Comparison of ENCODE assay signal across 27 cellular contexts in genomic region chr7:129212596-129212995, GRCh38. TPM values are rescaled to one million over a fixed set of nuclear protein-coding genes. Genes with fewer than 3 reads are reported as not detected.
"Had no signal": no experiment of that assay in that cellular context is flagged by ENCODE, and none has a peak within 500 bp of the region (broad histone marks: within the 10 kb centered on the region; RNA-seq: fewer than 3 reads in every experiment).

No MANE protein-coding gene starts in this region.

- H3K27ac Mint-ChIP-seq: activated CD4-positive, alpha-beta memory T cell treated with anti-CD3 and anti-CD28 coated beads for 36 hours; activated CD4-positive, alpha-beta T cell treated with anti-CD3 and anti-CD28 coated beads for 36 hours; activated CD4-positive, alpha-beta T cell treated with anti-CD3 and anti-CD28 coated beads, Interleukin-2, amount 10 ng/mL, durations not matched to agents 24 days and 14 days; activated CD8-positive, alpha-beta memory T cell treated with anti-CD3 and anti-CD28 coated beads, Interleukin-2, amount 10 ng/mL, durations not matched to agents 7 days and 5 days; activated CD8-positive, alpha-beta T cell treated with anti-CD3 and anti-CD28 coated beads, Interleukin-2, amount 10 ng/mL, durations not matched to agents 7 days and 5 days; activated naive CD4-positive, alpha-beta T cell treated with anti-CD3 and anti-CD28 coated beads, Interleukin-2, amount 10 ng/mL, durations not matched to agents 7 days and 5 days; activated naive CD8-positive, alpha-beta T cell treated with anti-CD3 and anti-CD28 coated beads, Interleukin-2, amount 10 ng/mL, durations not matched to agents 7 days and 5 days; endodermal cell had no signal

- DNase-seq: activated CD4-positive, alpha-beta memory T cell treated with anti-CD3 and anti-CD28 coated beads for 36 hours; activated CD4-positive, alpha-beta T cell treated with anti-CD3 and anti-CD28 coated beads for 36 hours; activated CD4-positive, alpha-beta T cell treated with anti-CD3 and anti-CD28 coated beads, Interleukin-2, amount 10 ng/mL, durations not matched to agents 24 days and 14 days; activated CD4-positive, CD25-positive, alpha-beta regulatory T cell; activated CD4-positive, CD25-positive, alpha-beta regulatory T cell treated with anti-CD3 and anti-CD28 coated beads, Interleukin-2, amount 50 U/mL, for 72 hours; activated CD8-positive, alpha-beta memory T cell treated with anti-CD3 and anti-CD28 coated beads, Interleukin-2, amount 10 ng/mL, durations not matched to agents 7 days and 5 days; activated CD8-positive, alpha-beta memory T cell treated with anti-CD3 and anti-CD28 coated beads, Interleukin-2, amount 50 U/mL, for 4 hours; activated CD8-positive, alpha-beta T cell treated with anti-CD3 and anti-CD28 coated beads, Interleukin-2, amount 10 ng/mL, durations not matched to agents 7 days and 5 days; activated gamma-delta T cell; activated naive CD4-positive, alpha-beta T cell; activated naive CD4-positive, alpha-beta T cell treated with anti-CD3 and anti-CD28 coated beads, Interleukin-2, amount 10 ng/mL, durations not matched to agents 7 days and 5 days; activated naive CD8-positive, alpha-beta T cell treated with anti-CD3 and anti-CD28 coated beads, Interleukin-2, amount 10 ng/mL, durations not matched to agents 7 days and 5 days; activated T-cell treated with anti-CD3 and anti-CD28 coated beads, Interleukin-2, amount 50 U/mL, for 1 hour; activated T-cell treated with anti-CD3 and anti-CD28 coated beads, Interleukin-2, amount 50 U/mL, for 48 hours; central memory CD4-positive, alpha-beta T cell; cerebellar nuclear complex; colonic mucosa; effector memory CD4-positive, alpha-beta T cell; endodermal cell; head of caudate nucleus; T-helper 2 cell had no signal

- H3K9me3 ChIP-seq: ascending aorta, breast epithelium, colonic mucosa had no signal

- H3K36me3 Mint-ChIP-seq: activated CD4-positive, alpha-beta memory T cell treated with anti-CD3 and anti-CD28 coated beads for 36 hours; activated CD8-positive, alpha-beta memory T cell treated with anti-CD3 and anti-CD28 coated beads, Interleukin-2, amount 10 ng/mL, durations not matched to agents 7 days and 5 days; activated naive CD4-positive, alpha-beta T cell treated with anti-CD3 and anti-CD28 coated beads, Interleukin-2, amount 10 ng/mL, durations not matched to agents 7 days and 5 days; activated naive CD4-positive, alpha-beta T cell treated with anti-CD3 and anti-CD28 coated beads, Interleukin-2, amount 50 U/mL, for 72 hours; activated naive CD8-positive, alpha-beta T cell treated with anti-CD3 and anti-CD28 coated beads, Interleukin-2, amount 10 ng/mL, durations not matched to agents 7 days and 5 days had no signal

- H3K4me3 ChIP-seq: ascending aorta, breast epithelium, cardiac muscle cell, colonic mucosa, dorsolateral prefrontal cortex had no signal

- H3K4me3 Mint-ChIP-seq: activated CD4-positive, alpha-beta memory T cell treated with anti-CD3 and anti-CD28 coated beads for 36 hours; activated CD4-positive, alpha-beta T cell treated with anti-CD3 and anti-CD28 coated beads for 36 hours; activated CD4-positive, alpha-beta T cell treated with anti-CD3 and anti-CD28 coated beads, Interleukin-2, amount 10 ng/mL, durations not matched to agents 24 days and 14 days; activated CD8-positive, alpha-beta memory T cell treated with anti-CD3 and anti-CD28 coated beads, Interleukin-2, amount 10 ng/mL, durations not matched to agents 7 days and 5 days; activated CD8-positive, alpha-beta T cell treated with anti-CD3 and anti-CD28 coated beads, Interleukin-2, amount 10 ng/mL, durations not matched to agents 7 days and 5 days; activated naive CD4-positive, alpha-beta T cell treated with anti-CD3 and anti-CD28 coated beads, Interleukin-2, amount 10 ng/mL, durations not matched to agents 7 days and 5 days; activated naive CD8-positive, alpha-beta T cell treated with anti-CD3 and anti-CD28 coated beads, Interleukin-2, amount 10 ng/mL, durations not matched to agents 7 days and 5 days; brain; endodermal cell had no signal

- H3K27me3 Mint-ChIP-seq: activated CD4-positive, alpha-beta T cell treated with anti-CD3 and anti-CD28 coated beads for 36 hours had no signal

- H3K36me3 ChIP-seq: breast epithelium, colonic mucosa had no signal

- H3K4me1 ChIP-seq: ascending aorta, breast epithelium, colonic mucosa had no signal

- H3K27ac ChIP-seq: ascending aorta, breast epithelium, cardiac muscle cell, colonic mucosa, dorsolateral prefrontal cortex had no signal

- H3K4me1 Mint-ChIP-seq: activated CD4-positive, alpha-beta T cell treated with anti-CD3 and anti-CD28 coated beads for 36 hours; activated CD4-positive, alpha-beta T cell treated with anti-CD3 and anti-CD28 coated beads, Interleukin-2, amount 10 ng/mL, durations not matched to agents 24 days and 14 days; activated CD8-positive, alpha-beta memory T cell treated with anti-CD3 and anti-CD28 coated beads, Interleukin-2, amount 10 ng/mL, durations not matched to agents 7 days and 5 days; activated naive CD4-positive, alpha-beta T cell treated with anti-CD3 and anti-CD28 coated beads, Interleukin-2, amount 10 ng/mL, durations not matched to agents 7 days and 5 days; endodermal cell had no signal

- H3K9me3 Mint-ChIP-seq: activated CD4-positive, alpha-beta memory T cell treated with anti-CD3 and anti-CD28 coated beads for 36 hours; activated CD4-positive, alpha-beta T cell treated with anti-CD3 and anti-CD28 coated beads, Interleukin-2, amount 10 ng/mL, durations not matched to agents 24 days and 14 days; activated naive CD4-positive, alpha-beta T cell treated with anti-CD3 and anti-CD28 coated beads, Interleukin-2, amount 10 ng/mL, durations not matched to agents 7 days and 5 days; activated naive CD4-positive, alpha-beta T cell treated with anti-CD3 and anti-CD28 coated beads, Interleukin-2, amount 50 U/mL, for 72 hours; activated naive CD8-positive, alpha-beta T cell treated with anti-CD3 and anti-CD28 coated beads, Interleukin-2, amount 10 ng/mL, durations not matched to agents 7 days and 5 days had no signal

- H3K27me3 ChIP-seq: ascending aorta, breast epithelium, cardiac muscle cell, colonic mucosa, dorsolateral prefrontal cortex had no signal

RNA-seq across cellular contexts. Expression of gene SMO, which starts 24.2 kb away (rescaled TPM):
- total RNA-seq: activated CD8-positive, alpha-beta T cell treated with anti-CD3 and anti-CD28 coated beads, Interleukin-2, amount 10 ng/mL, durations not matched to agents 7 days and 5 days had no signal
